Comparison of ENCODE assay signal across 29 cellular contexts in genomic region chr1:197336571-197336970, GRCh38.
"Had no signal": no experiment of that assay in that cellular context is flagged by ENCODE, and none has a peak within 500 bp of the region (broad histone marks: within the 10 kb centered on the region; RNA-seq: fewer than 3 reads in every experiment).

No MANE protein-coding gene starts in this region.

- H3K36me3 ChIP-seq: brain microvascular endothelial cell, WERI-Rb-1 had no signal

- H3K4me2 ChIP-seq: KMS-11, PC-9 had no signal

- H3K9ac ChIP-seq: KMS-11 had no signal

- H3K27ac ChIP-seq: brain microvascular endothelial cell, KMS-11, PC-9, RWPE1, SK-N-MC, WERI-Rb-1 had no signal

- DNase-seq: activated CD4-positive, alpha-beta memory T cell treated with anti-CD3 and anti-CD28 coated beads, Interleukin-2, amount 10 ng/mL, durations not matched to agents 7 days and 5 days; activated CD4-positive, alpha-beta T cell treated with anti-CD3 and anti-CD28 coated beads for 1 hour; activated CD4-positive, alpha-beta T cell treated with anti-CD3 and anti-CD28 coated beads for 48 hours; activated CD4-positive, CD25-positive, alpha-beta regulatory T cell; activated CD8-positive, alpha-beta memory T cell treated with anti-CD3 and anti-CD28 coated beads for 24 hours; activated CD8-positive, alpha-beta memory T cell treated with anti-CD3 and anti-CD28 coated beads, Interleukin-2, amount 10 ng/mL, durations not matched to agents 7 days and 5 days; activated CD8-positive, alpha-beta memory T cell treated with anti-CD3 and anti-CD28 coated beads, Interleukin-2, amount 50 U/mL, for 48 hours; activated effector memory CD4-positive, alpha-beta T cell treated with Interleukin-2 at 50 U/mL for 16 hours; activated naive CD4-positive, alpha-beta T cell treated with anti-CD3 and anti-CD28 coated beads, Interleukin-2, amount 10 ng/mL, durations not matched to agents 7 days and 5 days; activated naive CD8-positive, alpha-beta T cell treated with anti-CD3 and anti-CD28 coated beads, Interleukin-2, amount 50 U/mL, for 24 hours; activated T-cell treated with anti-CD3 and anti-CD28 coated beads, Interleukin-2, amount 50 U/mL, for 48 hours; anterior cingulate cortex; brain microvascular endothelial cell; central memory CD4-positive, alpha-beta T cell; NCI-H1092; NCI-H1436 treated with DMSO at 0.1 percent for 48 hours; NCI-H1694 treated with DMSO at 0.1 percent for 48 hours; NCI-H2029; NCI-H446; NCI-H510A treated with DMSO at 0.1 percent for 48 hours; NCI-H526 treated with DMSO at 0.1 percent for 48 hours; PC-9; SIG-M5; T1000; WERI-Rb-1 had no signal

- ATAC-seq: activated naive CD8-positive, alpha-beta T cell treated with anti-CD3 and anti-CD28 coated beads, Interleukin-2, amount 50 U/mL, for 24 hours; Right ventricle myocardium inferior had no signal

- H2AFZ ChIP-seq: PC-9 had no signal

- H3K27me3 ChIP-seq: brain microvascular endothelial cell had no signal

- H3K4me3 ChIP-seq: PC-9, SK-N-MC had no signal
